In the genomic region with DNA sequence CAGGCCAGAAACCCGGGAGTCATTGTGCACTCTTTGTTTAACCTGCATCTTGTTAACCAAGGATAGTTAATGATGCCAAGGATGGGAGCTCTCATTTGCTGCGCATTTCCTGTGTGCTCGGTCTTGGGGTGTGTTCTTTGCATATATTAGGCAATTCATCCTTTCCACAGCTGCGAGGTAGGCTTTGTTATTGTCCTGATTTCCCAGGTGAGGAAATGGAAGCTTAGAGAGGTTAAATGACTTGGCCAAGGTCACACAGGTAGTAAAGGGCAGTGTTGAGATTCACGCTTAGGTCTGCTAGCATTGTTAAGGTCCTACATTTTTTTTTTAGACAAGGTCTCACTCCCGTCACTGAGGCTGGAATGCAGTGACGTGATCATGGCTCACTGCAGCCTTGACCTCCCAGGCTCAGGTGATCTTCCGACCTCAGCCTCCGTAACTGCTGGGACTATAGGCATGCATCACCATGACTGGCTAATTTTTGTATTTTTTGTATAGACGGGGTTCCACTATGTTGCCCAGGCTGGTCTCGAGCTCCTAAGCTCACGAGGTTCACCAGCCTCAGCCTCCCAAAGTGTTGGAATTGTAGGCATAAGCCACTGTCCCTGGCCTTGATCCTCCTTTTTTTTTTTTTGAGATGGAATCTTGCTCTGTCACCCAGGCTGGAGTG, we compare ENCODE assay signal across 29 cellular contexts.
"Had no signal": no experiment of that assay in that cellular context is flagged by ENCODE, and none has a peak within 500 bp of the region (broad histone marks: within the 10 kb centered on the region; RNA-seq: fewer than 3 reads in every experiment).

No MANE protein-coding gene starts in this region.

- H3K27ac ChIP-seq: left lung, lower lobe of right lung, neutrophil, ovary, right atrium auricular region, skin epidermis, suprapubic skin, thoracic aorta, tibial artery, upper lobe of right lung had no signal

- ATAC-seq: left colon; left lung; lower lobe of right lung; naive thymus-derived CD8-positive, alpha-beta T cell; sciatic nerve; stimulated activated effector memory CD8-positive, alpha-beta T cell treated with anti-CD3 and anti-CD28 coated beads, Interleukin-12 subunit alpha, Interleukin-12 subunit beta, amount 100 ng/mL, for 72 hours; upper lobe of right lung had no signal

- H3K36me3 ChIP-seq: left lung, lower lobe of right lung, neutrophil, ovary, right atrium auricular region, suprapubic skin, thoracic aorta, tibial artery, upper lobe of right lung had no signal

- FAIRE-seq: islet of Langerhans, kidney, urothelium cell line had no signal

- H3K27me3 ChIP-seq: ovary, right atrium auricular region, tibial artery, upper lobe of right lung had no signal

- H3K9me3 Mint-ChIP-seq: naive thymus-derived CD8-positive, alpha-beta T cell; nephron; neural crest cell; stimulated activated effector memory CD8-positive, alpha-beta T cell treated with anti-CD3 and anti-CD28 coated beads, Interleukin-12 subunit alpha, Interleukin-12 subunit beta, amount 100 ng/mL, for 72 hours; stimulated activated naive CD8-positive, alpha-beta T cell treated with anti-CD3 and anti-CD28 coated beads, Interleukin-15, Interleukin-2, amounts not matched to agents 100 ng/mL and 50 ng/mL, for 24 hours had no signal

- H3K36me3 Mint-ChIP-seq: immature natural killer cell; naive thymus-derived CD8-positive, alpha-beta T cell; stimulated activated effector memory CD8-positive, alpha-beta T cell treated with anti-CD3 and anti-CD28 coated beads, Interleukin-12 subunit alpha, Interleukin-12 subunit beta, amount 100 ng/mL, for 72 hours had no signal

- H3K4me1 Mint-ChIP-seq: nephron; neural crest cell; stimulated activated effector memory CD8-positive, alpha-beta T cell treated with anti-CD3 and anti-CD28 coated beads, Interleukin-12 subunit alpha, Interleukin-12 subunit beta, amount 100 ng/mL, for 72 hours had no signal

- DNase-seq: hippocampal formation; immature natural killer cell; kidney; left colon; left lung; lower lobe of right lung; mammary epithelial cell; mesenchymal stem cell; naive thymus-derived CD8-positive, alpha-beta T cell; occipital lobe; ovary; stimulated activated CD4-positive, alpha-beta T cell treated with anti-CD3 and anti-CD28 coated beads, Interleukin-4, amount 100 ng/mL, for 24 hours; stimulated activated naive CD4-positive, alpha-beta T cell; tibial artery; trophoblast cell; upper lobe of right lung had no signal

- H3K4me1 ChIP-seq: left lung, upper lobe of right lung had no signal

- H3K9me3 ChIP-seq: left lung, lower lobe of right lung, neutrophil, ovary, right atrium auricular region, suprapubic skin, thoracic aorta, tibial artery, upper lobe of right lung had no signal

- H3K4me3 Mint-ChIP-seq: immature natural killer cell; naive thymus-derived CD8-positive, alpha-beta T cell; nephron; neural crest cell; stimulated activated effector memory CD8-positive, alpha-beta T cell treated with anti-CD3 and anti-CD28 coated beads, Interleukin-12 subunit alpha, Interleukin-12 subunit beta, amount 100 ng/mL, for 72 hours; stimulated activated naive CD8-positive, alpha-beta T cell treated with anti-CD3 and anti-CD28 coated beads, Interleukin-15, Interleukin-2, amounts not matched to agents 100 ng/mL and 50 ng/mL, for 24 hours had no signal

- H3K27ac Mint-ChIP-seq: immature natural killer cell; naive thymus-derived CD8-positive, alpha-beta T cell; nephron; progenitor cell of endocrine pancreas; stimulated activated effector memory CD8-positive, alpha-beta T cell treated with anti-CD3 and anti-CD28 coated beads, Interleukin-12 subunit alpha, Interleukin-12 subunit beta, amount 100 ng/mL, for 72 hours; stimulated activated naive CD8-positive, alpha-beta T cell treated with anti-CD3 and anti-CD28 coated beads, Interleukin-15, Interleukin-2, amounts not matched to agents 100 ng/mL and 50 ng/mL, for 24 hours had no signal

- H3K4me3 ChIP-seq: left lung, lower lobe of right lung, ovary, right atrium auricular region, skin epidermis, suprapubic skin, thoracic aorta, tibial artery, upper lobe of right lung had no signal
